In the genomic region with DNA sequence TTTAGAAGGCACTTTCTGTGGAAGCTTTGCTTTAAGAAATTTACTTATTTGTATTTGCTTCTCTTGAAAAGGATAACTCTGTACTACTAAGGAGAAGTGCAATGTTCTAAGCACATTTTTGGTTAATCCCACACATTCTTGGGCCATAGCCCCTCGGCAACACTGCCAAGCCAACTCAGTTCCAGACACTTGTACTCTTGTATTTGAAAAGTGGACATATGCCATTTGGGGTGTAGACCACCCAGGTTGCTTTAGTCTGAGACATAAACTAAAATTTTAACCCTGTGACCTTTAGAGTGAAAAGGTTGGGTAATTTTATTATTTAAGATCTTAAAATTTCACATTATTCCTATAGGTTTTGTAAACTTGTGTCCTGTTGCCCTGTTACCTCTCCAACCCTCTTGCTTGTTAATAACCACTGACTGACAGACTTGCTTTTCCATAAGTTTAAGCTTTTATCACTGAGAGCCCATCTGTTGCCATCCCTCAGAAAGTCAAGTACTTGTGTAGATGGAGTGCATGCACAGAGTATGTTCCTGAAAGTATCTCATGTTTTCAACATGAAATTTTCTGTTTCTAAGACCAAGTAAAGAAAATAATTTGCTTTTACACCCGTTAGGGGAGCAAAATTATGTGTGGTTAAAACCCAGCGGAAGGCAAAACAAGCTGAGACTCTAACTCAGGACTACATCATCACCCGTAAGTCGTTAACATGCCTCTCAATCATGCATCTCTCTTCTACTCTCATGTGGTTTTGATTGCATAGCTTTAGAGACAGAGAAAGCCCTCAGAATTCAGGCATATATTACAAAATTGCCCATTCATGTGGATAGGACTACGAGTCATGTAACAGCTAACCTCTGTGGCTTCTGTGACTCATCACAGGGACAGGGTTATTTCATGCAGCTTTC, we compare ENCODE assay signal across 2 cellular contexts.
TF ChIP-seq lines count a peak whose summit lies in the region.

No MANE protein-coding gene starts in this region.

TF ChIP-seq in HEK293, 187 proteins besides CTCF, POLR2A, EP300 and RAD21 (continued from another document and continues in another):
- TF ChIP-seq, protein P1, sequence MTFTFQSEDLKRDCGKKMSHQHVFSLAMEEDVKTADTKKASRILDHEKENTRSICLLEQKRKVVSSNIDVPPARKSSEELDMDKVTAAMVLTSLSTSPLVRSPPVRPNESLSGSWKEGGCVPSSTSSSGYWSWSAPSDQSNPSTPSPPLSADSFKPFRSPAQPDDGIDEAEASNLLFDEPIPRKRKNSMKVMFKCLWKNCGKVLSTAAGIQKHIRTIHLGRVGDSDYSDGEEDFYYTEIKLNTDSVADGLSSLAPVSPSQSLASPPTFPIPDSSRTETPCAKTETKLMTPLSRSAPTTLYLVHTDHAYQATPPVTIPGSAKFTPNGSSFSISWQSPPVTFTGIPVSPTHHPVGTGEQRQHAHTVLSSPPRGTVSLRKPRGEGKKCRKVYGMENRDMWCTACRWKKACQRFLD (tag by site-specific recombination; IDR thresholded peaks at IDR 0.05) = no peak
- TF ChIP-seq ZNF335 (tag by site-specific recombination; conservative IDR thresholded peaks at IDR 0.05) (0 out of 2 replicates have a peak, but pooled peaks have one; percentile 11), ZNF239 (tag by site-specific recombination; IDR thresholded peaks at IDR 0.05) (no peak), KLF8 (tag by site-specific recombination; IDR thresholded peaks at IDR 0.05) (peak; percentile 45), ZNF433 (tag by site-specific recombination; IDR thresholded peaks at IDR 0.05; ENCODE audit: low read depth) (no peak), YY2 (tag by site-specific recombination; IDR thresholded peaks at IDR 0.05) (no peak), ZNF707 (tag by site-specific recombination; IDR thresholded peaks at IDR 0.05) (no peak), ZNF311 (tag by site-specific recombination; IDR thresholded peaks at IDR 0.05; ENCODE audit: borderline replicate concordance) (no peak), GLI4 (tag by site-specific recombination; IDR thresholded peaks at IDR 0.05) (0 out of 2 replicates have a peak, but pooled peaks have one; percentile 29), ZBTB1 (tag by site-specific recombination; IDR thresholded peaks at IDR 0.05) (peak; percentile 84; the same call in 1 of the 2 replicates), ZNF830 (tag by site-specific recombination; IDR thresholded peaks at IDR 0.05; ENCODE audit: low read depth) (no peak), ZNF596 (tag by site-specific recombination; IDR thresholded peaks at IDR 0.05) (no peak), ZNF529 (tag by site-specific recombination; IDR thresholded peaks at IDR 0.05; ENCODE audit: insufficient replicate concordance) (no peak), ZNF302 (tag by site-specific recombination; IDR thresholded peaks at IDR 0.05; ENCODE audit: low read depth) (no peak), ZNF548 (tag by site-specific recombination; IDR thresholded peaks at IDR 0.05) (no peak), ZFP37 (tag by site-specific recombination; IDR thresholded peaks at IDR 0.05) (peak; percentile 56; the same call in 1 of the 2 replicates), ZNF558 (tag by site-specific recombination; IDR thresholded peaks at IDR 0.05) (peak; percentile 77; the same call in 1 of the 2 replicates), ZNF184 (tag by site-specific recombination; IDR thresholded peaks at IDR 0.05) (peak; percentile 68; the same call in 1 of the 2 replicates), ZNF140 (tag by site-specific recombination; IDR thresholded peaks at IDR 0.05) (no peak), HOXC10 (CRISPR knock-in tag; IDR thresholded peaks at IDR 0.05) (no peak), ZIC2 (tag by site-specific recombination; IDR thresholded peaks at IDR 0.05) (no peak), ZNF777 (tag by site-specific recombination; IDR thresholded peaks at IDR 0.05; ENCODE audit: borderline replicate concordance) (no peak), ZNF621 (tag by site-specific recombination; IDR thresholded peaks at IDR 0.05) (no peak), FEZF1 (tag by site-specific recombination; IDR thresholded peaks at IDR 0.05) (no peak), TCF7L2 (IDR thresholded peaks at IDR 0.05; ENCODE audit: borderline replicate concordance, low read depth, low read length) (no peak), SCRT1 (tag by site-specific recombination; IDR thresholded peaks at IDR 0.05; ENCODE audit: borderline replicate concordance) (no peak), ZBTB20 (tag by site-specific recombination; IDR thresholded peaks at IDR 0.05) (no peak)
- TF ChIP-seq, protein P2, sequence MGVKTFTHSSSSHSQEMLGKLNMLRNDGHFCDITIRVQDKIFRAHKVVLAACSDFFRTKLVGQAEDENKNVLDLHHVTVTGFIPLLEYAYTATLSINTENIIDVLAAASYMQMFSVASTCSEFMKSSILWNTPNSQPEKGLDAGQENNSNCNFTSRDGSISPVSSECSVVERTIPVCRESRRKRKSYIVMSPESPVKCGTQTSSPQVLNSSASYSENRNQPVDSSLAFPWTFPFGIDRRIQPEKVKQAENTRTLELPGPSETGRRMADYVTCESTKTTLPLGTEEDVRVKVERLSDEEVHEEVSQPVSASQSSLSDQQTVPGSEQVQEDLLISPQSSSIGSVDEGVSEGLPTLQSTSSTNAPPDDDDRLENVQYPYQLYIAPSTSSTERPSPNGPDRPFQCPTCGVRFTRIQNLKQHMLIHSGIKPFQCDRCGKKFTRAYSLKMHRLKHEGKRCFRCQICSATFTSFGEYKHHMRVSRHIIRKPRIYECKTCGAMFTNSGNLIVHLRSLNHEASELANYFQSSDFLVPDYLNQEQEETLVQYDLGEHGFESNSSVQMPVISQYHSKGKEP (tag by site-specific recombination; IDR thresholded peaks at IDR 0.05) = peak; percentile 65; the same call in 1 of the 2 replicates
- TF ChIP-seq, protein P3, sequence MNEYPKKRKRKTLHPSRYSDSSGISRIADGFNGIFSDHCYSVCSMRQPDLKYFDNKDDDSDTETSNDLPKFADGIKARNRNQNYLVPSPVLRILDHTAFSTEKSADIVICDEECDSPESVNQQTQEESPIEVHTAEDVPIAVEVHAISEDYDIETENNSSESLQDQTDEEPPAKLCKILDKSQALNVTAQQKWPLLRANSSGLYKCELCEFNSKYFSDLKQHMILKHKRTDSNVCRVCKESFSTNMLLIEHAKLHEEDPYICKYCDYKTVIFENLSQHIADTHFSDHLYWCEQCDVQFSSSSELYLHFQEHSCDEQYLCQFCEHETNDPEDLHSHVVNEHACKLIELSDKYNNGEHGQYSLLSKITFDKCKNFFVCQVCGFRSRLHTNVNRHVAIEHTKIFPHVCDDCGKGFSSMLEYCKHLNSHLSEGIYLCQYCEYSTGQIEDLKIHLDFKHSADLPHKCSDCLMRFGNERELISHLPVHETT (tag by site-specific recombination; IDR thresholded peaks at IDR 0.05) = peak; percentile 92
- TF ChIP-seq, protein P4, sequence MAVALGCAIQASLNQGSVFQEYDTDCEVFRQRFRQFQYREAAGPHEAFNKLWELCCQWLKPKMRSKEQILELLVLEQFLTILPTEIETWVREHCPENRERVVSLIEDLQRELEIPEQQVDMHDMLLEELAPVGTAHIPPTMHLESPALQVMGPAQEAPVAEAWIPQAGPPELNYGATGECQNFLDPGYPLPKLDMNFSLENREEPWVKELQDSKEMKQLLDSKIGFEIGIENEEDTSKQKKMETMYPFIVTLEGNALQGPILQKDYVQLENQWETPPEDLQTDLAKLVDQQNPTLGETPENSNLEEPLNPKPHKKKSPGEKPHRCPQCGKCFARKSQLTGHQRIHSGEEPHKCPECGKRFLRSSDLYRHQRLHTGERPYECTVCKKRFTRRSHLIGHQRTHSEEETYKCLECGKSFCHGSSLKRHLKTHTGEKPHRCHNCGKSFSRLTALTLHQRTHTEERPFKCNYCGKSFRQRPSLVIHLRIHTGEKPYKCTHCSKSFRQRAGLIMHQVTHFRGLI (tag by site-specific recombination; IDR thresholded peaks at IDR 0.05) = no peak; the same call in 1 of the 2 replicates

TF ChIP-seq in GM12878, 131 proteins besides CTCF, POLR2A, EP300 and RAD21 (continued from another document):
- TF ChIP-seq, protein P5, sequence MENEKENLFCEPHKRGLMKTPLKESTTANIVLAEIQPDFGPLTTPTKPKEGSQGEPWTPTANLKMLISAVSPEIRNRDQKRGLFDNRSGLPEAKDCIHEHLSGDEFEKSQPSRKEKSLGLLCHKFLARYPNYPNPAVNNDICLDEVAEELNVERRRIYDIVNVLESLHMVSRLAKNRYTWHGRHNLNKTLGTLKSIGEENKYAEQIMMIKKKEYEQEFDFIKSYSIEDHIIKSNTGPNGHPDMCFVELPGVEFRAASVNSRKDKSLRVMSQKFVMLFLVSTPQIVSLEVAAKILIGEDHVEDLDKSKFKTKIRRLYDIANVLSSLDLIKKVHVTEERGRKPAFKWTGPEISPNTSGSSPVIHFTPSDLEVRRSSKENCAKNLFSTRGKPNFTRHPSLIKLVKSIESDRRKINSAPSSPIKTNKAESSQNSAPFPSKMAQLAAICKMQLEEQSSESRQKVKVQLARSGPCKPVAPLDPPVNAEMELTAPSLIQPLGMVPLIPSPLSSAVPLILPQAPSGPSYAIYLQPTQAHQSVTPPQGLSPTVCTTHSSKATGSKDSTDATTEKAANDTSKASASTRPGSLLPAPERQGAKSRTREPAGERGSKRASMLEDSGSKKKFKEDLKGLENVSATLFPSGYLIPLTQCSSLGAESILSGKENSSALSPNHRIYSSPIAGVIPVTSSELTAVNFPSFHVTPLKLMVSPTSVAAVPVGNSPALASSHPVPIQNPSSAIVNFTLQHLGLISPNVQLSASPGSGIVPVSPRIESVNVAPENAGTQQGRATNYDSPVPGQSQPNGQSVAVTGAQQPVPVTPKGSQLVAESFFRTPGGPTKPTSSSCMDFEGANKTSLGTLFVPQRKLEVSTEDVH (IDR thresholded peaks at IDR 0.05; ENCODE audit: low read depth, partially characterized antibody) = no peak
- no peak for TF ChIP-seq SMAD1 (IDR thresholded peaks at IDR 0.05; ENCODE audit: low read depth, partially characterized antibody)
- TF ChIP-seq PML (IDR thresholded peaks at IDR 0.05; ENCODE audit: low read length) = no peak
- no peak for TF ChIP-seq SIX5 (IDR thresholded peaks at IDR 0.05; ENCODE audit: low read depth, low read length, severe bottlenecking)
- TF ChIP-seq GATAD2B (conservative IDR thresholded peaks at IDR 0.05; ENCODE audit: low read depth) = no peak
- no peak for TF ChIP-seq WRNIP1 (IDR thresholded peaks at IDR 0.05; ENCODE audit: borderline replicate concordance, low read depth, low read length)
